In genomic region chr9:32278991-32279390, GRCh38 we compare ENCODE assay signal across 28 cellular contexts.
"Had no signal": no experiment of that assay in that cellular context is flagged by ENCODE, and none has a peak within 500 bp of the region (broad histone marks: within the 10 kb centered on the region; RNA-seq: fewer than 3 reads in every experiment).

No MANE protein-coding gene starts in this region.

- H3K27me3 ChIP-seq: MG63, Peyer's patch, SJSA1 had no signal

- H3K9ac ChIP-seq: SK-N-SH had no signal

- ATAC-seq: PC-3 had no signal

- DNase-seq: Kasumi-1, MG63, NCI-H1048, NCI-H1092 treated with DMSO at 0.1 percent for 48 hours, NCI-H1417, NCI-H1436, NCI-H146, NCI-H1694, NCI-H187 treated with DMSO at 0.1 percent for 48 hours, NCI-H2029, NCI-H2171 treated with DMSO at 0.1 percent for 48 hours, NCI-H2227 treated with DMSO at 0.1 percent for 48 hours, NCI-H345, NCI-H446, NCI-H510A treated with DMSO at 0.1 percent for 48 hours, NCI-H524 treated with DMSO at 0.1 percent for 48 hours, NCI-H526 treated with DMSO at 0.1 percent for 48 hours, NCI-H774, OCI-M1, PC-3, Peyer's patch, Right ventricle myocardium superior, RPMI8226, SHP77 treated with DMSO at 0.1 percent for 48 hours, SK-N-SH, SW 1271, T-helper 1 cell had no signal

- H3K9me2 ChIP-seq: SK-N-SH had no signal

- H3K36me3 ChIP-seq: MG63, Peyer's patch, SJSA1 had no signal

- H3K27ac ChIP-seq: Peyer's patch, SJSA1 had no signal

- H3K4me3 ChIP-seq: MG63, Peyer's patch, SJSA1 had no signal

- H3K4me2 ChIP-seq: SK-N-SH had no signal

- H3K4me1 ChIP-seq: Peyer's patch, SJSA1 had no signal

- H3K9me3 ChIP-seq: MG63, Peyer's patch, SJSA1, SK-N-SH had no signal
